16 cellular contexts compared by ENCODE assay signal in the genomic region with DNA sequence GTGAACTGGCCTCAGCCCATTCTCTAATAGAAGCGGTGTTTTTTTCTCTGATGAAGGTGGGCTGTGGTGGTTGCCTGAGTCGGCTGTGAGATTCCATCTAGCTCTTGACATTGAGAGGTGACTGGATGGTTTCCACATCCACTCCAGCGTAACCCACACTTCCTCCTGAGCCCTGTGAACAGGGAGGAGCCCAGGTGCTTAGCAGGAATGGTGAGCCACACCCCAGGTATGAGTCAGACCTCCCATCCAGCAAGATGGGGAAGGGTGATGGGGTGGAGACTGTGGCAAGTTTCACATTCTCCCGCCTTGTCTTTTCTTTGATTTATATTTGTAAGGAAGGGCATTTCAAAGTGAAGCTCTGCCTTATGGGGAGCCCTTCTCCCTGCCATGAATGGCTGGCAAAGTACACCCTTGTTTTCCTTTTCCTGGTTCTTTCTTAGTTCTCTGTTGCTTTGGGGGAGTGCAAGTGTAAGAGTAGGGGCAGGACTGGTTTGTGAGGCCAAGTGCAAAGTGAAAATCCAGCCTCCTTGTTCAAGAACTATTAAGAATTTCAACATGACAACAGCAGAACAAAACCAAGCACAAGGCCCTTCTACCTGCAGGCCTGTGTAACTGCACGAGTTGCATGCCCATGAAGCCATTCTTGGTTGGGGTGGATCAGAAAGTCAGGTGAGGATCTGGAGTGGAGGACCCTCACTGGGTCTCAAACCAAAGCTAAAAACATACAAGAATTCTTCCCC. TPM values are rescaled to one million over a fixed set of nuclear protein-coding genes. Genes with fewer than 3 reads are reported as not detected.
DNase-seq lines count a peak whose midpoint lies in the region; ATAC-seq, FAIRE-seq and TF ChIP-seq lines count a peak whose summit lies in the region.
"Had no signal": no experiment of that assay in that cellular context is flagged by ENCODE, and none has a peak within 500 bp of the region (broad histone marks: within the 10 kb centered on the region; RNA-seq: fewer than 3 reads in every experiment).

No MANE protein-coding gene starts in this region.

- H3K79me2 ChIP-seq in PC-3 (ENCODE audit: low read length), result no peaks in the 10 kb centered on the region

- peak; percentile 27 for DNase-seq in stimulated activated CD4-positive, alpha-beta T cell treated with anti-CD3 and anti-CD28 coated beads, Interleukin-15, amount 100 ng/mL, for 24 hours
- no peak for DNase-seq in stimulated activated CD4-positive, alpha-beta T cell treated with anti-CD3 and anti-CD28 coated beads, Interleukin-12 subunit alpha, Interleukin-12 subunit beta, amount 100 ng/mL, for 4 hours
- DNase-seq in PC-3 (peak; percentile 85), kidney tubule cell (ENCODE audit: low spot score) (peak; percentile 75), urothelium cell line (ENCODE audit: low spot score) (peak; percentile 46), NCI-H446 (lab: John Stamatoyannopoulos, UW) (no peak), head of caudate nucleus (no peak), nucleus accumbens (lab: John Stamatoyannopoulos, UW) (no peak)
- DNase-seq: activated CD4-positive, alpha-beta T cell treated with anti-CD3 and anti-CD28 coated beads, Interleukin-2, amount 50 U/mL, for 1 hour; NCI-H1436; SHP77; spleen; T-helper 9 cell had no signal

- no peaks in the 10 kb centered on the region for H3K36me3 ChIP-seq in PC-3 (ENCODE audit: low read depth, low read length)
- H3K36me3 ChIP-seq: ascending aorta, spleen, thoracic aorta had no signal

- ATAC-seq in PC-3, result peak; percentile 98

- no peaks in the 10 kb centered on the region; the same call in 1 of the 2 replicates for H3K9me2 ChIP-seq in PC-3 (replicated peaks; ENCODE audit: low read length)

- CTCF ChIA-PET in PC-3 (lab: Charles Lee), result no interaction called here

- peak overlapping the region; percentile 42 for H3K4me2 ChIP-seq in PC-3 (ENCODE audit: low read length)

- POLR2A ChIA-PET in PC-3 (lab: Charles Lee; ENCODE audit: unreplicated experiment), result no interaction called here

- no peak for TF ChIP-seq CTCF in PC-3 (conservative IDR thresholded peaks at IDR 0.05; ENCODE audit: low read depth, low read length)

- no peak for FAIRE-seq in urothelium cell line (lab: Jason Lieb, UNC)
- FAIRE-seq: GM12891 had no signal

- H3K9me3 ChIP-seq in PC-3 (ENCODE audit: low read length), result no peaks in the 10 kb centered on the region
- H3K9me3 ChIP-seq: ascending aorta, spleen, thoracic aorta had no signal

- no peak overlapping the region for H3K4me3 ChIP-seq in PC-3 (ENCODE audit: low read length)
- H3K4me3 ChIP-seq: ascending aorta, spleen, thoracic aorta had no signal

- no peaks in the 10 kb centered on the region for H3K27me3 ChIP-seq in PC-3 (ENCODE audit: low read length)
- H3K27me3 ChIP-seq: ascending aorta, spleen had no signal

- no peaks in the 10 kb centered on the region for H3F3A ChIP-seq in PC-3 (ENCODE audit: low read length, unreplicated experiment)

- no peaks in the 10 kb centered on the region for H4K20me1 ChIP-seq in PC-3 (ENCODE audit: low read length)

- no TSS peak for BruUV-seq in PC-3 (replicated peaks; lab: Mats Ljungman, UMichigan)

- H3K27ac ChIP-seq in PC-3 (ENCODE audit: low read length), result peak overlapping the region; percentile 7; the same call in 1 of the 2 replicates
- H3K27ac ChIP-seq: ascending aorta, spleen, thoracic aorta had no signal

- H3K4me1 ChIP-seq in PC-3 (ENCODE audit: insufficient read depth, low read length), result peaks cover 19% of the 10 kb centered on the region
- H3K4me1 ChIP-seq: ascending aorta, spleen had no signal

- H2AFZ ChIP-seq in PC-3 (ENCODE audit: low read length), result peak overlapping the region; percentile 60

- no peak overlapping the region for H3K9ac ChIP-seq in PC-3 (ENCODE audit: low read length)

- intact Hi-C loops in PC-3 (cut with micrococcal nuclease), result loop anchor here (5.0 kb wide), 1 partner anchor 65 kb away; no protein-coding TSS in a partner anchor
- intact Hi-C loops in head of caudate nucleus (cut with DNase I), result no loop called here

RNA-seq across cellular contexts. Expression of a gene that starts 4.6 kb away (rescaled TPM):
- total RNA-seq in PC-3 (2014; rRNA removed), result 1.1 and 1.2 TPM in 2 replicates

Comparison
In these comparisons a context has a peak if more than half of its experiments do, and no peak if none do; other contexts are left out.
1. DNase-seq: peak in stimulated activated CD4-positive, alpha-beta T cell treated with anti-CD3 and anti-CD28 coated beads, Interleukin-15, amount 100 ng/mL, for 24 hours (single experiment), PC-3 (single experiment), kidney tubule cell (single experiment) and urothelium cell line (single experiment); none in stimulated activated CD4-positive, alpha-beta T cell treated with anti-CD3 and anti-CD28 coated beads, Interleukin-12 subunit alpha, Interleukin-12 subunit beta, amount 100 ng/mL, for 4 hours (single experiment), NCI-H446 (0 of 2), head of caudate nucleus (0 of 42) and nucleus accumbens (0 of 56).